In genomic region chr2:130181880-130182682, GRCh38 we compare ENCODE assay signal across 8 cellular contexts.
DNase-seq lines count a peak whose midpoint lies in the region; ATAC-seq and TF ChIP-seq lines count a peak whose summit lies in the region.
"Not testable (repeated sequence)": the region's sequence is repeated elsewhere in the genome, so short reads cannot be mapped to it uniquely, and the experiment has no call there.

MZT2B (plus strand) TSS chr2:130182262; CDS start chr2:130182283, 21 bp downstream.

- H3K9me3 ChIP-seq in effector memory CD4-positive, alpha-beta T cell (ENCODE audit: control insufficient read depth, low read length), result not testable (repeated sequence)

- DNase-seq in COR-L47 (lab: John Stamatoyannopoulos, UW), result peak; percentile 87
- peak; percentile 96 for DNase-seq in GM20000 (ENCODE audit: low spot score)
- peak; percentile 53 for DNase-seq in HS-5 (ENCODE audit: low read depth)
- DNase-seq in NK-92 (lab: John Stamatoyannopoulos, UW; ENCODE audit: unreplicated experiment), result peak; percentile 37
- DNase-seq in activated CD8-positive, alpha-beta memory T cell treated with anti-CD3 and anti-CD28 coated beads for 24 hours, result peak; percentile 96
- DNase-seq in effector memory CD4-positive, alpha-beta T cell, result peak; percentile 81 to 87 (median 84)
- peak; percentile 90 to 91 for DNase-seq in memory B cell (ENCODE audit: low spot score in 2 of 2)
- DNase-seq in stimulated activated CD8-positive, alpha-beta memory T cell treated with anti-CD3 and anti-CD28 coated beads, Interleukin-12 subunit alpha, Interleukin-12 subunit beta, amount 100 ng/mL, for 24 hours (ENCODE audit: extremely low read depth), result peak; percentile 78

- peak within 1 kb of the TSS; percentile 90 for H3K4me3 Mint-ChIP-seq in memory B cell

- not testable (repeated sequence) for H3K36me3 ChIP-seq in effector memory CD4-positive, alpha-beta T cell (ENCODE audit: control insufficient read depth, insufficient read depth, low read length)

- TF ChIP-seq CTCF in GM20000 (IDR thresholded peaks at IDR 0.05; ENCODE audit: extremely low read depth, missing control alignments), result peak; percentile 90

- H3K4me1 Mint-ChIP-seq in memory B cell, result not testable (repeated sequence)

- H3K27ac ChIP-seq in effector memory CD4-positive, alpha-beta T cell (ENCODE audit: insufficient read depth, low read length, poor library complexity, severe bottlenecking), result peak within 1 kb of the TSS; percentile 86

- H3K36me3 Mint-ChIP-seq in memory B cell, result not testable (repeated sequence)

- H3K27ac Mint-ChIP-seq in memory B cell, result peak within 1 kb of the TSS; percentile 95

- H3K27me3 ChIP-seq in effector memory CD4-positive, alpha-beta T cell (replicated peaks; ENCODE audit: control insufficient read depth, insufficient read depth, low read length, poor library complexity, severe bottlenecking), result not testable (repeated sequence)

- peak within 1 kb of the TSS; percentile 93 for H3K4me3 ChIP-seq in effector memory CD4-positive, alpha-beta T cell (ENCODE audit: insufficient read depth, low read depth, low read length, poor library complexity, severe bottlenecking)

- not testable (repeated sequence) for H3K27me3 Mint-ChIP-seq in memory B cell

- H3K9me3 Mint-ChIP-seq in memory B cell, result not testable (repeated sequence)

- ATAC-seq in memory B cell (ENCODE audit: low read depth), result peak; percentile 78

- H3K4me1 ChIP-seq in effector memory CD4-positive, alpha-beta T cell (ENCODE audit: control insufficient read depth, insufficient read depth, low read length, poor library complexity, severe bottlenecking), result peaks cover 14% of the 10 kb centered on the region

Comparison
In these comparisons a context has a peak if more than half of its experiments do, and no peak if none do; other contexts are left out.
1. Peak in every context shown above with its lines: DNase-seq, ATAC-seq, H3K4me3 ChIP-seq and H3K27ac ChIP-seq.
2. DNase-seq: peak in every context shown above with its lines; median percentile 96 in GM20000; 96 in activated CD8-positive, alpha-beta memory T cell treated with anti-CD3 and anti-CD28 coated beads for 24 hours; 90 in memory B cell; 87 in COR-L47; 84 in effector memory CD4-positive, alpha-beta T cell; 78 in stimulated activated CD8-positive, alpha-beta memory T cell treated with anti-CD3 and anti-CD28 coated beads, Interleukin-12 subunit alpha, Interleukin-12 subunit beta, amount 100 ng/mL, for 24 hours; 53 in HS-5; 37 in NK-92.